ENCODE assay signal across 8 cellular contexts in the genomic region with DNA sequence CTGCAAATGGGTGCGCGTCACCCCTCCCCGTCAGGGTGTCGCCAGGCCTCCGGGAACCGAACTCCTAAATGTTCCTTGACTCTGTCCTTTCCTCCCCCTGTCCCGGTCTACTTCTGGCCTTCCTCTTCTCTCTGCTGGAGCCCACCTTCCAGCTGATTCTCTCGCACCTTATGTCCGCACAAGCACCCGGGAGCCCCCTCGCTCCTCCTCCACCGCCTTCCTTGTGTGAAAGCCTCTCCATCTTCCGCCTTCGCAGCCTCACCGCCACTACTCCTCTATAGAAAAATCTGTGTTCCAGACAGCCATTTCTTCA. TPM values are rescaled to one million over a fixed set of nuclear protein-coding genes. Genes with fewer than 3 reads are reported as not detected.
DNase-seq lines count a peak whose midpoint lies in the region; ATAC-seq and TF ChIP-seq lines count a peak whose summit lies in the region.

No MANE protein-coding gene starts in this region.

- no peak overlapping the region for H3K9ac ChIP-seq in KMS-11

- peak overlapping the region; percentile 78 for H3K4me3 ChIP-seq in AG04450 (ENCODE audit: low read depth, low read length)
- H3K4me3 ChIP-seq in KMS-11 (IDR thresholded peaks at IDR 0.05; ENCODE audit: insufficient read depth, low read depth, low read length), result peak overlapping the region; percentile 2
- H3K4me3 ChIP-seq in coronary artery, result peak overlapping the region; percentile 96

- peaks cover 4% of the 10 kb centered on the region; the same call in 1 of the 2 replicates for H3K9me3 ChIP-seq in AG04450 (ENCODE audit: control insufficient read depth, insufficient read depth, low read length)

- H3K4me1 ChIP-seq in KMS-11 (ENCODE audit: low read depth, poor library complexity, severe bottlenecking), result no peaks in the 10 kb centered on the region

- no peak for ATAC-seq in naive thymus-derived CD8-positive, alpha-beta T cell
- ATAC-seq in sciatic nerve, result no peak
- no peak for ATAC-seq in GM18868 (IDR thresholded peaks at IDR 0.05; ENCODE audit: unreplicated experiment)
- ATAC-seq in HG03521 (IDR thresholded peaks at IDR 0.05; ENCODE audit: unreplicated experiment), result no peak
- no peak for ATAC-seq in omental fat pad (ENCODE audit: low FRiP score)

- DNase-seq in AG04450 (ENCODE audit: low read depth, low spot score) (no peak), coronary artery (ENCODE audit: low spot score) (no peak), sciatic nerve (ENCODE audit: low spot score) (no peak), omental fat pad (ENCODE audit: low spot score) (no peak)
- DNase-seq in naive thymus-derived CD8-positive, alpha-beta T cell, result no peak

- TF ChIP-seq CTCF in AG04450 (IDR thresholded peaks at IDR 0.05; ENCODE audit: low read depth, low read length), result no peak
- no peak for TF ChIP-seq CTCF in KMS-11 (conservative IDR thresholded peaks at IDR 0.05; ENCODE audit: low read depth, low read length)
- TF ChIP-seq CTCF in coronary artery (IDR thresholded peaks at IDR 0.05), result no peak
- no peak for TF ChIP-seq CTCF in omental fat pad (IDR thresholded peaks at IDR 0.05)

- H3K27me3 Mint-ChIP-seq in naive thymus-derived CD8-positive, alpha-beta T cell, result no peaks in the 10 kb centered on the region

- H2AFZ ChIP-seq in KMS-11 (ENCODE audit: low read depth), result peak overlapping the region; percentile 94

- H3K36me3 ChIP-seq in KMS-11 (ENCODE audit: insufficient read depth), result no peaks in the 10 kb centered on the region

- H3K36me3 Mint-ChIP-seq in naive thymus-derived CD8-positive, alpha-beta T cell, result no peaks in the 10 kb centered on the region

- H3K79me2 ChIP-seq in KMS-11 (ENCODE audit: insufficient read depth, low read depth), result no peaks in the 10 kb centered on the region

- peak overlapping the region; percentile 48; the same call in 1 of the 2 replicates for H3K4me2 ChIP-seq in KMS-11

- POLR2A ChIA-PET in AG04450 (lab: Yijun Ruan, JAX), result interaction anchor here (0.5 to 2.6 kb wide), 3 partner anchors 9 to 124 kb away, joined by 3 to 8 read pairs (median 5); partner anchors contain the start of gene RAB10
- POLR2A ChIA-PET in naive thymus-derived CD8-positive, alpha-beta T cell (lab: Charles Lee), result interaction anchor here (0.6 to 1.4 kb wide), 2 partner anchors 9 to 292 kb away, joined by 3 to 4 read pairs; no protein-coding TSS in a partner anchor

- no peaks in the 10 kb centered on the region for H4K20me1 ChIP-seq in KMS-11 (ENCODE audit: insufficient read depth)

- intact Hi-C loops in sciatic nerve (cut with DNase I), result no loop called here

- H3K9me3 Mint-ChIP-seq in naive thymus-derived CD8-positive, alpha-beta T cell, result no peaks in the 10 kb centered on the region

- no peaks in the 10 kb centered on the region for H3K27me3 ChIP-seq in AG04450 (ENCODE audit: control insufficient read depth, insufficient read depth, low read length)
- no peaks in the 10 kb centered on the region for H3K27me3 ChIP-seq in KMS-11 (ENCODE audit: insufficient read depth, low read depth)

- peak overlapping the region; percentile 68 to 93 (median 86) for H3K4me3 Mint-ChIP-seq in naive thymus-derived CD8-positive, alpha-beta T cell

- CTCF ChIA-PET in AG04450 (lab: Charles Lee), result interaction anchor here (1.1 kb wide), 1 partner anchor 9 kb away, joined by 5 read pairs; no protein-coding TSS in a partner anchor

- peak overlapping the region in 9 of 10 donors; percentile 60 to 91 (median 81) for H3K27ac Mint-ChIP-seq in naive thymus-derived CD8-positive, alpha-beta T cell

- H3K4me1 Mint-ChIP-seq in naive thymus-derived CD8-positive, alpha-beta T cell, result peaks cover 9 to 42% (median 16%) of the 10 kb centered on the region in 4 donors

- H3K27ac ChIP-seq in AG04450 (ENCODE audit: low read depth, low read length) (no peak overlapping the region), KMS-11 (no peak overlapping the region), coronary artery (peak overlapping the region; percentile 12 to 82)

RNA-seq across cellular contexts. Expression of gene KIF3C, which starts 0.6 kb away (rescaled TPM):
- polyA plus RNA-seq in AG04450 (2011; rRNA removed), result 8.0 and 9.5 TPM in 2 replicates
- polyA minus RNA-seq in AG04450 (2011; rRNA and poly(A)+ RNA removed), result 16.2 and 18.8 TPM in 2 replicates
- 1 to 10 TPM; 4.1 to 4.9 TPM for total RNA-seq in naive thymus-derived CD8-positive, alpha-beta T cell
- polyA plus RNA-seq in naive thymus-derived CD8-positive, alpha-beta T cell, result 1 to 10 TPM in 2 of 3 donors, under 1 TPM in 1; 0.63 to 1.1 (median 1.1) TPM
- 56.6 TPM for total RNA-seq in sciatic nerve
- 1 to 10 TPM; 1.2 to 6.2 (median 2.7) TPM for total RNA-seq in omental fat pad

RNA-seq across cellular contexts. Expression of gene RAB10, which starts 51.0 kb away (rescaled TPM):
- 116 and 178 TPM in 2 replicates for polyA plus RNA-seq in AG04450 (2011; rRNA removed)
- polyA minus RNA-seq in AG04450 (2011; rRNA and poly(A)+ RNA removed), result 50.8 and 108 TPM in 2 replicates
- total RNA-seq in naive thymus-derived CD8-positive, alpha-beta T cell, result 10 to 100 TPM; 62.6 to 72.0 TPM
- 10 to 100 TPM; 64.0 to 80.5 (median 66.6) TPM for polyA plus RNA-seq in naive thymus-derived CD8-positive, alpha-beta T cell
- total RNA-seq in sciatic nerve (104 TPM), omental fat pad (100 to 1,000 TPM in 1 of 4 donors, 10 to 100 TPM in 3; 78.3 to 115 (median 86.1) TPM)

Comparison
In these comparisons a context has a peak if more than half of its experiments do, and no peak if none do; other contexts are left out.
1. H3K27ac ChIP-seq: peak in coronary artery (2 of 2); none in AG04450 (single experiment) and KMS-11 (single experiment).
2. H3K4me3 ChIP-seq: peak in every context shown above with its lines; median percentile 96 in coronary artery; 78 in AG04450; 2 in KMS-11.